In genomic region chr3:89300976-89301375, GRCh38 we compare ENCODE assay signal across 1 cellular context.
TF ChIP-seq lines count a peak whose summit lies in the region.

No MANE protein-coding gene starts in this region.

TF ChIP-seq in GM23338, 12 proteins besides CTCF, POLR2A, EP300 and RAD21 (continued from another document):
- TF ChIP-seq, protein P1, sequence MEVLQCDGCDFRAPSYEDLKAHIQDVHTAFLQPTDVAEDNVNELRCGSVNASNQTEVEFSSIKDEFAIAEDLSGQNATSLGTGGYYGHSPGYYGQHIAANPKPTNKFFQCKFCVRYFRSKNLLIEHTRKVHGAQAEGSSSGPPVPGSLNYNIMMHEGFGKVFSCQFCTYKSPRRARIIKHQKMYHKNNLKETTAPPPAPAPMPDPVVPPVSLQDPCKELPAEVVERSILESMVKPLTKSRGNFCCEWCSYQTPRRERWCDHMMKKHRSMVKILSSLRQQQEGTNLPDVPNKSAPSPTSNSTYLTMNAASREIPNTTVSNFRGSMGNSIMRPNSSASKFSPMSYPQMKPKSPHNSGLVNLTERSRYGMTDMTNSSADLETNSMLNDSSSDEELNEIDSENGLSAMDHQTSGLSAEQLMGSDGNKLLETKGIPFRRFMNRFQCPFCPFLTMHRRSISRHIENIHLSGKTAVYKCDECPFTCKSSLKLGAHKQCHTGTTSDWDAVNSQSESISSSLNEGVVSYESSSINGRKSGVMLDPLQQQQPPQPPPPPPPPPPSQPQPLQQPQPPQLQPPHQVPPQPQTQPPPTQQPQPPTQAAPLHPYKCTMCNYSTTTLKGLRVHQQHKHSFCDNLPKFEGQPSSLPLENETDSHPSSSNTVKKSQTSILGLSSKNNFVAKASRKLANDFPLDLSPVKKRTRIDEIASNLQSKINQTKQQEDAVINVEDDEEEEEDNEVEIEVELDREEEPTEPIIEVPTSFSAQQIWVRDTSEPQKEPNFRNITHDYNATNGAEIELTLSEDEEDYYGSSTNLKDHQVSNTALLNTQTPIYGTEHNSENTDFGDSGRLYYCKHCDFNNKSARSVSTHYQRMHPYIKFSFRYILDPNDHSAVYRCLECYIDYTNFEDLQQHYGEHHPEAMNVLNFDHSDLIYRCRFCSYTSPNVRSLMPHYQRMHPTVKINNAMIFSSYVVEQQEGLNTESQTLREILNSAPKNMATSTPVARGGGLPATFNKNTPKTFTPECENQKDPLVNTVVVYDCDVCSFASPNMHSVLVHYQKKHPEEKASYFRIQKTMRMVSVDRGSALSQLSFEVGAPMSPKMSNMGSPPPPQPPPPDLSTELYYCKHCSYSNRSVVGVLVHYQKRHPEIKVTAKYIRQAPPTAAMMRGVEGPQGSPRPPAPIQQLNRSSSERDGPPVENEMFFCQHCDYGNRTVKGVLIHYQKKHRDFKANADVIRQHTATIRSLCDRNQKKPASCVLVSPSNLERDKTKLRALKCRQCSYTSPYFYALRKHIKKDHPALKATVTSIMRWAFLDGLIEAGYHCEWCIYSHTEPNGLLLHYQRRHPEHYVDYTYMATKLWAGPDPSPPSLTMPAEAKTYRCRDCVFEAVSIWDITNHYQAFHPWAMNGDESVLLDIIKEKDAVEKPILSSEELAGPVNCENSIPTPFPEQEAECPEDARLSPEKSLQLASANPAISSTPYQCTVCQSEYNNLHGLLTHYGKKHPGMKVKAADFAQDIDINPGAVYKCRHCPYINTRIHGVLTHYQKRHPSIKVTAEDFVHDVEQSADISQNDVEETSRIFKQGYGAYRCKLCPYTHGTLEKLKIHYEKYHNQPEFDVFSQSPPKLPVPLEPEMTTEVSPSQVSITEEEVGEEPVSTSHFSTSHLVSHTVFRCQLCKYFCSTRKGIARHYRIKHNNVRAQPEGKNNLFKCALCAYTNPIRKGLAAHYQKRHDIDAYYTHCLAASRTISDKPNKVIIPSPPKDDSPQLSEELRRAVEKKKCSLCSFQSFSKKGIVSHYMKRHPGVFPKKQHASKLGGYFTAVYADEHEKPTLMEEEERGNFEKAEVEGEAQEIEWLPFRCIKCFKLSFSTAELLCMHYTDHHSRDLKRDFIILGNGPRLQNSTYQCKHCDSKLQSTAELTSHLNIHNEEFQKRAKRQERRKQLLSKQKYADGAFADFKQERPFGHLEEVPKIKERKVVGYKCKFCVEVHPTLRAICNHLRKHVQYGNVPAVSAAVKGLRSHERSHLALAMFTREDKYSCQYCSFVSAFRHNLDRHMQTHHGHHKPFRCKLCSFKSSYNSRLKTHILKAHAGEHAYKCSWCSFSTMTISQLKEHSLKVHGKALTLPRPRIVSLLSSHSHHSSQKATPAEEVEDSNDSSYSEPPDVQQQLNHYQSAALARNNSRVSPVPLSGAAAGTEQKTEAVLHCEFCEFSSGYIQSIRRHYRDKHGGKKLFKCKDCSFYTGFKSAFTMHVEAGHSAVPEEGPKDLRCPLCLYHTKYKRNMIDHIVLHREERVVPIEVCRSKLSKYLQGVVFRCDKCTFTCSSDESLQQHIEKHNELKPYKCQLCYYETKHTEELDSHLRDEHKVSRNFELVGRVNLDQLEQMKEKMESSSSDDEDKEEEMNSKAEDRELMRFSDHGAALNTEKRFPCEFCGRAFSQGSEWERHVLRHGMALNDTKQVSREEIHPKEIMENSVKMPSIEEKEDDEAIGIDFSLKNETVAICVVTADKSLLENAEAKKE (CRISPR knock-in tag; IDR thresholded peaks at IDR 0.05), result no peak
- TF ChIP-seq CREB1 (CRISPR knock-in tag; IDR thresholded peaks at IDR 0.05; ENCODE audit: low read depth) (no peak), ETS1 (IDR thresholded peaks at IDR 0.05) (no peak), REST (IDR thresholded peaks at IDR 0.05; ENCODE audit: unreplicated experiment) (no peak), JUNB (IDR thresholded peaks at IDR 0.05; ENCODE audit: unreplicated experiment) (no peak), EZH2phosphoT487 (IDR thresholded peaks at IDR 0.05; ENCODE audit: unreplicated experiment) (no peak), ZNF114 (CRISPR knock-in tag; IDR thresholded peaks at IDR 0.05) (no peak)
